Comparison of ENCODE assay signal across 22 cellular contexts in the genomic region with DNA sequence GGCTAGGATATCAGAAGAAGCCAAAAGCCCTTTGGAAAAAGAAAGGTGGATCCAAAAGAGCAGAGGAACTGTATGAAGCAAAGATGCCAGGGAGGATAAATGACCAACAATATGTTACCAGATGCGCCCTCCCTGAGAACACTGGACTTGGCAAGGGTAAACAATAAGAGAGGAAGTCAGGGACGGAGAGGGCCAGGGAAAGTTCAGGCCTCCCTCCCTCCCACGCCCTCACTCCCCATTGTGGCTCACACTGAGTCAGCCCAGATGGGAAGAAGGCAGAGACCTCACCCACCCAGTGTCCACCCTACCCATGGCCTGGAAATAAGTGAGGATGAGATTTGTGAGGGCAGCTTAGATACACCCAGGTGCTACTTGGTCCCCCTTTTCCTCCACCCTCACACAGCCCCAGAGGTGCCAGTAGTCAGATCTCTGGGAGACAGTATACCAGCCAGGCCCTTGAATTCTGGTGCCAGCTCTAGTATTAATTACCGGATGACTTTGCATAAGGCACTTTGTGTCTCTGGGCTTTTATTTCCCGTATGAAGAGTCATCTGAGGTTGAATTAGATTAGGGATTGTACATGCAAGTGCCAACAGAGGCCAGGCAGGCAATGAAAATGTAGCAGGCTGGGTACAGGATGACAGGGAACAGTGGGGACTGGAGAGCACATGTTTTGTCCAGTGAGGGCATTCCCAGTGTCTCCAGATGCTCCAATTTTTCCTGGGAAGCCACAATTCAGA. TPM values are rescaled to one million over a fixed set of nuclear protein-coding genes. Genes with fewer than 3 reads are reported as not detected.
DNase-seq lines count a peak whose midpoint lies in the region; ATAC-seq and TF ChIP-seq lines count a peak whose summit lies in the region.
"Had no signal": no experiment of that assay in that cellular context is flagged by ENCODE, and none has a peak within 500 bp of the region (broad histone marks: within the 10 kb centered on the region; RNA-seq: fewer than 3 reads in every experiment).

No MANE protein-coding gene starts in this region.

- no peak overlapping the region for H3K27ac Mint-ChIP-seq in CD4-positive, alpha-beta memory T cell
- H3K27ac Mint-ChIP-seq: stimulated activated naive CD8-positive, alpha-beta T cell treated with anti-CD3 and anti-CD28 coated beads, Interleukin-15, Interleukin-2, amounts not matched to agents 100 ng/mL and 50 ng/mL, for 24 hours had no signal

- H2AFZ ChIP-seq in hepatocyte, result no peak overlapping the region

- no peaks in the 10 kb centered on the region for H3K9me2 ChIP-seq in hepatocyte (replicated peaks; ENCODE audit: insufficient read depth)

- H3K27me3 Mint-ChIP-seq in CD4-positive, alpha-beta memory T cell, result peaks cover 1 to 3% of the 10 kb centered on the region in 2 donors

- no peaks in the 10 kb centered on the region for H3K36me3 ChIP-seq in adrenal gland (replicated peaks in 1 of 2)
- H3K36me3 ChIP-seq in hepatocyte (replicated peaks; ENCODE audit: insufficient read depth, low read depth), result no peaks in the 10 kb centered on the region
- H3K36me3 ChIP-seq in CD4-positive, alpha-beta memory T cell (ENCODE audit: insufficient read depth, low read length), result no peaks in the 10 kb centered on the region
- H3K36me3 ChIP-seq: brain microvascular endothelial cell, gastrocnemius medialis, ovary, uterus had no signal

- 64 to 80% (median 71%) methylated on average over 5 of the region's 5 CpGs for WGBS in adrenal gland, 4 donors
- 85% methylated on average over 5 of the region's 5 CpGs for WGBS in hepatocyte (ENCODE audit: low lambda C conversion rate, missing lambda C conversion rate)

- CTCF ChIA-PET in CD4-positive, alpha-beta memory T cell (lab: Charles Lee; ENCODE audit: partially characterized antibody), result interaction anchor here (0.9 to 1.3 kb wide), 4 partner anchors 8 to 259 kb away, joined by 3 to 5 read pairs (median 4); no protein-coding TSS in a partner anchor

- no peaks in the 10 kb centered on the region for H3K79me2 ChIP-seq in hepatocyte

- DNase-seq in EL, result peak; percentile 22
- DNase-seq in adrenal gland, result peak in 6 of 7 donors; percentile 31 to 68 (median 38)
- peak; percentile 46 for DNase-seq in Right ventricle myocardium superior
- peak; percentile 86 for DNase-seq in posterior vena cava (ENCODE audit: low spot score)
- no peak for DNase-seq in hepatocyte (ENCODE audit: low spot score)
- no peak for DNase-seq in CD4-positive, alpha-beta memory T cell
- DNase-seq in NCI-H1092 treated with DMSO at 0.1 percent for 48 hours (lab: John Stamatoyannopoulos, UW), result no peak
- DNase-seq: activated CD4-positive, CD25-positive, alpha-beta regulatory T cell treated with anti-CD3 and anti-CD28 coated beads, Interleukin-2, amount 50 U/mL, for 72 hours; brain microvascular endothelial cell; Caco-2; effector CD4-positive, alpha-beta T cell; NCI-H1092; NCI-H2171 treated with DMSO at 0.1 percent for 48 hours; NK-92 treated with Interleukin-12 subunit alpha and Interleukin-12 subunit beta, amount 100 ng/mL, for 24 hours; ovary; SHP77 treated with DMSO at 0.1 percent for 48 hours; T-helper 2 cell had no signal

- no peaks in the 10 kb centered on the region for H4K20me1 ChIP-seq in hepatocyte (ENCODE audit: insufficient read depth, poor library complexity, severe bottlenecking)

- POLR2A ChIA-PET in CD4-positive, alpha-beta memory T cell (lab: Charles Lee; ENCODE audit: partially characterized antibody), result no interaction called here

- no peaks in the 10 kb centered on the region for H3K36me3 Mint-ChIP-seq in CD4-positive, alpha-beta memory T cell

- TF ChIP-seq CTCF in adrenal gland (IDR thresholded peaks at IDR 0.05) (no peak), hepatocyte (IDR thresholded peaks at IDR 0.05; ENCODE audit: poor library complexity) (no peak)

- no peak overlapping the region for H3K4me2 ChIP-seq in hepatocyte

- peaks cover 0 to 3% (median 0%) of the 10 kb centered on the region in 8 donors for H3K9me3 Mint-ChIP-seq in CD4-positive, alpha-beta memory T cell
- H3K9me3 Mint-ChIP-seq: stimulated activated naive CD8-positive, alpha-beta T cell treated with anti-CD3 and anti-CD28 coated beads, Interleukin-15, Interleukin-2, amounts not matched to agents 100 ng/mL and 50 ng/mL, for 24 hours had no signal

- H3K4me1 Mint-ChIP-seq in CD4-positive, alpha-beta memory T cell, result no peaks in the 10 kb centered on the region

- H3K4me3 Mint-ChIP-seq in CD4-positive, alpha-beta memory T cell, result no peak overlapping the region
- H3K4me3 Mint-ChIP-seq: stimulated activated naive CD8-positive, alpha-beta T cell treated with anti-CD3 and anti-CD28 coated beads, Interleukin-15, Interleukin-2, amounts not matched to agents 100 ng/mL and 50 ng/mL, for 24 hours had no signal

- H3K27me3 ChIP-seq in adrenal gland, result no peaks in the 10 kb centered on the region
- H3K27me3 ChIP-seq in hepatocyte, result no peaks in the 10 kb centered on the region
- H3K27me3 ChIP-seq in CD4-positive, alpha-beta memory T cell (ENCODE audit: insufficient read depth, low read length), result no peaks in the 10 kb centered on the region
- H3K27me3 ChIP-seq: brain microvascular endothelial cell, gastrocnemius medialis, ovary, uterus had no signal

- intact Hi-C loops in adrenal gland (cut with DNase I), result no loop called here
- intact Hi-C loops in Right ventricle myocardium superior (cut with DNase I), result no loop called here
- intact Hi-C loops in posterior vena cava (cut with DNase I), result no loop called here
- intact Hi-C loops in CD4-positive, alpha-beta memory T cell (cut with micrococcal nuclease), result no loop called here

- no peak for TF ChIP-seq POLR2A in adrenal gland (IDR thresholded peaks at IDR 0.05)

- H3K27ac ChIP-seq in adrenal gland (peak overlapping the region in 1 of 5 donors; percentile 50), hepatocyte (no peak overlapping the region)
- H3K27ac ChIP-seq in CD4-positive, alpha-beta memory T cell (ENCODE audit: low read depth, low read length), result no peak overlapping the region
- H3K27ac ChIP-seq: brain microvascular endothelial cell, gastrocnemius medialis, ovary had no signal

- peak; percentile 73 for ATAC-seq in Right ventricle myocardium superior (ENCODE audit: poor library complexity)
- ATAC-seq in GM21786 (IDR thresholded peaks at IDR 0.05; ENCODE audit: unreplicated experiment), result no peak
- ATAC-seq: HCT116 had no signal

- H3K4me1 ChIP-seq in adrenal gland (replicated peaks in 1 of 2) (no peaks in the 10 kb centered on the region), hepatocyte (ENCODE audit: insufficient read depth) (no peaks in the 10 kb centered on the region)
- no peaks in the 10 kb centered on the region for H3K4me1 ChIP-seq in CD4-positive, alpha-beta memory T cell (ENCODE audit: insufficient read depth, low read length)
- H3K4me1 ChIP-seq: uterus had no signal

- H3K4me3 ChIP-seq in adrenal gland, result no peak overlapping the region
- H3K4me3 ChIP-seq in hepatocyte, result no peak overlapping the region
- no peak overlapping the region for H3K4me3 ChIP-seq in CD4-positive, alpha-beta memory T cell (ENCODE audit: low read length in 2 of 2)
- H3K4me3 ChIP-seq: gastrocnemius medialis, ovary, uterus had no signal

- H3K9me3 ChIP-seq in adrenal gland (replicated peaks in 1 of 3) (no peaks in the 10 kb centered on the region), hepatocyte (ENCODE audit: low read depth) (no peaks in the 10 kb centered on the region)
- H3K9me3 ChIP-seq in CD4-positive, alpha-beta memory T cell (ENCODE audit: control insufficient read depth in 1 of 2, low read length in 2 of 2), result no peaks in the 10 kb centered on the region
- H3K9me3 ChIP-seq: Caco-2, gastrocnemius medialis, ovary, uterus had no signal

RNA-seq across cellular contexts. Expression of gene FRMD4B, which starts 35.1 kb away (rescaled TPM):
- total RNA-seq in adrenal gland (100 to 1,000 TPM in 1 of 8 donors, 10 to 100 TPM in 7; 12.5 to 165 (median 20.3) TPM), Right ventricle myocardium superior (16.8 TPM), posterior vena cava (10 to 100 TPM; 21.5 to 34.9 TPM), hepatocyte (20.7 and 28.1 TPM in 2 replicates)
- polyA plus RNA-seq in adrenal gland (1 to 10 TPM; 5.5 to 8.8 (median 7.1) TPM), hepatocyte (10.8 and 12.1 TPM in 2 replicates)
- 10 to 100 TPM; 14.9 to 18.3 TPM for total RNA-seq in CD4-positive, alpha-beta memory T cell
- polyA plus RNA-seq in CD4-positive, alpha-beta memory T cell, result 10 to 100 TPM in 1 of 2 donors, 1 to 10 TPM in 1; 3.1 to 12.1 TPM

Comparison
In these comparisons a context has a peak if more than half of its experiments do, and no peak if none do; other contexts are left out.
1. DNase-seq: peak in EL (single experiment), adrenal gland (6 of 7), Right ventricle myocardium superior (single experiment) and posterior vena cava (single experiment); none in hepatocyte (single experiment), CD4-positive, alpha-beta memory T cell (0 of 5) and NCI-H1092 treated with DMSO at 0.1 percent for 48 hours (single experiment).